ENCODE assay signal across 1 cellular context in genomic region chr9:137070906-137071275, GRCh38.
TF ChIP-seq lines count a peak whose summit lies in the region.

No MANE protein-coding gene starts in this region.

TF ChIP-seq in HepG2, 621 proteins besides CTCF, POLR2A, EP300 and RAD21 (continued from another document and continues in another):
- peak; percentile 73 for TF ChIP-seq ZNF687 (CRISPR knock-in tag; IDR thresholded peaks at IDR 0.05)
- no peak for TF ChIP-seq HDAC6 (IDR thresholded peaks at IDR 0.05; ENCODE audit: low read depth, low read length)
- peak; percentile 10 for TF ChIP-seq TEAD3 (CRISPR knock-in tag; optimal IDR thresholded peaks at IDR 0.05; ENCODE audit: borderline replicate concordance)
- no peak for TF ChIP-seq ATM (IDR thresholded peaks at IDR 0.05; ENCODE audit: borderline replicate concordance)
- TF ChIP-seq ZNF691 (CRISPR knock-in tag; IDR thresholded peaks at IDR 0.05; ENCODE audit: borderline replicate concordance, low read depth) = no peak
- TF ChIP-seq ZNF615 (CRISPR knock-in tag; IDR thresholded peaks at IDR 0.05; ENCODE audit: borderline replicate concordance) = no peak
- no peak for TF ChIP-seq GPBP1L1 (CRISPR knock-in tag; IDR thresholded peaks at IDR 0.05)
- TF ChIP-seq SYNCRIP (IDR thresholded peaks at IDR 0.05; ENCODE audit: insufficient read depth, low read depth, low read length) = no peak
- TF ChIP-seq ZNF343 (CRISPR knock-in tag; IDR thresholded peaks at IDR 0.05) = no peak
- TF ChIP-seq ZNF780A (CRISPR knock-in tag; IDR thresholded peaks at IDR 0.05) = no peak
- TF ChIP-seq KDM2A (CRISPR knock-in tag; IDR thresholded peaks at IDR 0.05; ENCODE audit: borderline replicate concordance, low read depth) = 0 out of 2 replicates have a peak, but pooled peaks have one; percentile 5
- no peak for TF ChIP-seq NFKB2 (CRISPR knock-in tag; IDR thresholded peaks at IDR 0.05; ENCODE audit: borderline replicate concordance)
- no peak for TF ChIP-seq SMARCC2 (IDR thresholded peaks at IDR 0.05)
- no peak; the same call in 1 of the 2 replicates for TF ChIP-seq ZNF414 (CRISPR knock-in tag; IDR thresholded peaks at IDR 0.05)
- no peak for TF ChIP-seq POLR2AphosphoS5 (IDR thresholded peaks at IDR 0.05; ENCODE audit: low read depth, low read length)
- TF ChIP-seq ZNF432 (CRISPR knock-in tag; IDR thresholded peaks at IDR 0.05; ENCODE audit: borderline replicate concordance) = no peak
- TF ChIP-seq HNRNPUL1 (IDR thresholded peaks at IDR 0.05; ENCODE audit: low read depth, low read length) = no peak
- TF ChIP-seq PPARG (CRISPR knock-in tag; conservative IDR thresholded peaks at IDR 0.05) = no peak; the same call in 1 of the 2 replicates
- TF ChIP-seq ZNF317 (CRISPR knock-in tag; IDR thresholded peaks at IDR 0.05) = no peak
- TF ChIP-seq NCOA5 (CRISPR knock-in tag; IDR thresholded peaks at IDR 0.05) = no peak
- TF ChIP-seq MED13 (CRISPR knock-in tag; IDR thresholded peaks at IDR 0.05) = no peak
- no peak for TF ChIP-seq MEIS2 (CRISPR knock-in tag; IDR thresholded peaks at IDR 0.05)
- no peak for TF ChIP-seq ZBTB7A (CRISPR knock-in tag; IDR thresholded peaks at IDR 0.05)
- no peak for TF ChIP-seq SOX5 (CRISPR knock-in tag; IDR thresholded peaks at IDR 0.05; ENCODE audit: borderline replicate concordance)
- no peak for TF ChIP-seq SOX13 (IDR thresholded peaks at IDR 0.05)
- no peak for TF ChIP-seq SOX13 (CRISPR knock-in tag; conservative IDR thresholded peaks at IDR 0.05 in 1 of 2, IDR thresholded peaks at IDR 0.05 in 1 of 2)
- TF ChIP-seq POLR2AphosphoS2 (IDR thresholded peaks at IDR 0.05; ENCODE audit: low read depth, low read length) = no peak
- no peak for TF ChIP-seq NKX3-1 (CRISPR knock-in tag; IDR thresholded peaks at IDR 0.05)
- TF ChIP-seq BRF2 (CRISPR knock-in tag; IDR thresholded peaks at IDR 0.05) = no peak
- TF ChIP-seq SMAD9 (CRISPR knock-in tag; IDR thresholded peaks at IDR 0.05) = no peak
- no peak for TF ChIP-seq CEBPZ (IDR thresholded peaks at IDR 0.05; ENCODE audit: low read length)
- TF ChIP-seq XRCC5 (optimal IDR thresholded peaks at IDR 0.05; ENCODE audit: low read length) = peak; percentile 59
- TF ChIP-seq SUZ12 (IDR thresholded peaks at IDR 0.05; ENCODE audit: low read depth, low read length) = no peak
- 0 out of 2 replicates have a peak, but pooled peaks have one; percentile 6 for TF ChIP-seq LBX2 (CRISPR knock-in tag; IDR thresholded peaks at IDR 0.05; ENCODE audit: borderline replicate concordance)
- TF ChIP-seq HNF1A (IDR thresholded peaks at IDR 0.05; ENCODE audit: low read depth) = no peak
- TF ChIP-seq HNF1A (CRISPR knock-in tag; IDR thresholded peaks at IDR 0.05; ENCODE audit: borderline replicate concordance) = no peak
- TF ChIP-seq TCF12 (IDR thresholded peaks at IDR 0.05) = no peak
- no peak for TF ChIP-seq TCF12 (CRISPR knock-in tag; IDR thresholded peaks at IDR 0.05)
- TF ChIP-seq ZFP37 (CRISPR knock-in tag; IDR thresholded peaks at IDR 0.05; ENCODE audit: borderline replicate concordance) = no peak
- no peak for TF ChIP-seq GABPA (IDR thresholded peaks at IDR 0.05; ENCODE audit: low read depth, low read length)
- TF ChIP-seq GABPA (CRISPR knock-in tag; IDR thresholded peaks at IDR 0.05; ENCODE audit: low read depth) = no peak
- no peak for TF ChIP-seq WIZ (CRISPR knock-in tag; IDR thresholded peaks at IDR 0.05)
- TF ChIP-seq FOXP1 (IDR thresholded peaks at IDR 0.05) = no peak
- no peak for TF ChIP-seq FOXP1 (CRISPR knock-in tag; IDR thresholded peaks at IDR 0.05)
- peak; percentile 70; the same call in 1 of the 2 replicates for TF ChIP-seq ZNF547 (CRISPR knock-in tag; IDR thresholded peaks at IDR 0.05)
- TF ChIP-seq FOXM1 (CRISPR knock-in tag; IDR thresholded peaks at IDR 0.05) = no peak
- TF ChIP-seq MNT (IDR thresholded peaks at IDR 0.05) = no peak
- TF ChIP-seq NRL (CRISPR knock-in tag; IDR thresholded peaks at IDR 0.05; ENCODE audit: borderline replicate concordance) = no peak
- no peak for TF ChIP-seq CENPT (CRISPR knock-in tag; IDR thresholded peaks at IDR 0.05; ENCODE audit: low read depth)
- TF ChIP-seq FOXA3 (CRISPR knock-in tag; IDR thresholded peaks at IDR 0.05) = no peak
- no peak for TF ChIP-seq SRSF9 (IDR thresholded peaks at IDR 0.05; ENCODE audit: borderline replicate concordance, insufficient read depth, low read depth, low read length, poor library complexity, severe bottlenecking)
- TF ChIP-seq MAX (IDR thresholded peaks at IDR 0.05) = no peak
- no peak for TF ChIP-seq ZC3H13 (CRISPR knock-in tag; IDR thresholded peaks at IDR 0.05)
